ENCODE assay signal across 16 cellular contexts in genomic region chr3:62203152-62203551, GRCh38.
A peak's percentile ranks its signal among the peaks of the same experiment; 100 is the strongest.
DNase-seq lines count a peak whose midpoint lies in the region; ATAC-seq and TF ChIP-seq lines count a peak whose summit lies in the region.
"Had no signal": no experiment of that assay in that cellular context is flagged by ENCODE, and none has a peak within 500 bp of the region (broad histone marks: within the 10 kb centered on the region; RNA-seq: fewer than 3 reads in every experiment).

No MANE protein-coding gene starts in this region.

- H4K8ac ChIP-seq in neuronal stem cell (ENCODE audit: low read depth, low read length), result no peak overlapping the region

- H3K18ac ChIP-seq in neuronal stem cell (ENCODE audit: low read length), result peak overlapping the region; percentile 25

- H3K4me3 Mint-ChIP-seq in stimulated activated naive CD8-positive, alpha-beta T cell treated with anti-CD3 and anti-CD28 coated beads, Interleukin-15, amount 100 ng/mL, for 72 hours, result no peak overlapping the region
- H3K4me3 Mint-ChIP-seq: CD14-positive monocyte; CD4-positive, alpha-beta memory T cell; GM23338 had no signal

- H3K4me3 ChIP-seq in neuronal stem cell (ENCODE audit: low read length in 2 of 2) (no peak overlapping the region), upper lobe of right lung (no peak overlapping the region), MM.1S (ENCODE audit: low read length) (no peak overlapping the region)
- H3K4me3 ChIP-seq: BLaER1, GM23338 had no signal

- no peak overlapping the region for H2BK5ac ChIP-seq in neuronal stem cell (ENCODE audit: low read length)

- no peaks in the 10 kb centered on the region for H3K79me2 ChIP-seq in MM.1S (ENCODE audit: low read length)

- ATAC-seq in stimulated activated naive CD8-positive, alpha-beta T cell treated with anti-CD3 and anti-CD28 coated beads, Interleukin-15, amount 100 ng/mL, for 72 hours, result peak; percentile 28
- ATAC-seq in stimulated activated naive CD8-positive, alpha-beta T cell treated with anti-CD3 and anti-CD28 coated beads, Interleukin-15, Interleukin-2, amounts not matched to agents 100 U/mL and 50 U/mL, for 24 hours, result no peak
- ATAC-seq in upper lobe of right lung (peak; percentile 32), foreskin keratinocyte (no peak)
- ATAC-seq: GM23338, HepG2 had no signal

- H3K36me3 ChIP-seq in neuronal stem cell (replicated peaks in 1 of 2; ENCODE audit: control insufficient read depth in 2 of 2, insufficient read depth in 2 of 2, low read length in 2 of 2), result peaks cover 4 to 9% of the 10 kb centered on the region in 2 donors
- H3K36me3 ChIP-seq in upper lobe of right lung, result peaks cover 10% of the 10 kb centered on the region
- no peaks in the 10 kb centered on the region for H3K36me3 ChIP-seq in MM.1S (replicated peaks; ENCODE audit: insufficient read depth, low read length)

- no peak overlapping the region for H2BK120ac ChIP-seq in neuronal stem cell (ENCODE audit: low read depth, low read length)

- H3K27me3 Mint-ChIP-seq in stimulated activated naive CD8-positive, alpha-beta T cell treated with anti-CD3 and anti-CD28 coated beads, Interleukin-15, amount 100 ng/mL, for 72 hours, result peaks cover 13% of the 10 kb centered on the region

- WGBS in neuronal stem cell (ENCODE audit: extremely low coverage in 2 of 2, insufficient read length in 2 of 2, insufficient replicate concordance in 1 of 2), 2 donors, result no CpG with 5 or more reads among the region's 22 CpGs

- DNase-seq in stimulated activated naive CD8-positive, alpha-beta T cell treated with anti-CD3 and anti-CD28 coated beads, Interleukin-15, amount 100 ng/mL, for 72 hours, result no peak
- DNase-seq in stimulated activated naive CD8-positive, alpha-beta T cell treated with anti-CD3 and anti-CD28 coated beads, Interleukin-15, Interleukin-2, amounts not matched to agents 100 U/mL and 50 U/mL, for 24 hours, result no peak
- DNase-seq in neuronal stem cell (ENCODE audit: low spot score) (no peak), upper lobe of right lung (no peak), MM.1S (no peak), NCI-H187 (lab: John Stamatoyannopoulos, UW) (no peak), foreskin keratinocyte (no peak)
- DNase-seq: 8988T; CD4-positive, alpha-beta memory T cell; DMS153; DMS79; GDM1 had no signal

- H3K23ac ChIP-seq in neuronal stem cell (ENCODE audit: low read depth, low read length, poor library complexity), result no peak overlapping the region

- H3K9me3 ChIP-seq in neuronal stem cell (replicated peaks in 1 of 2; ENCODE audit: control insufficient read depth in 2 of 2, insufficient read depth in 1 of 2, low read depth in 1 of 2, low read length in 2 of 2) (no peaks in the 10 kb centered on the region), upper lobe of right lung (no peaks in the 10 kb centered on the region), MM.1S (replicated peaks; ENCODE audit: insufficient read depth, low read length) (no peaks in the 10 kb centered on the region)
- H3K9me3 ChIP-seq: BLaER1 had no signal

- no peak overlapping the region for H2AFZ ChIP-seq in neuronal stem cell (ENCODE audit: low read length)
- H2AFZ ChIP-seq in MM.1S (ENCODE audit: low read length), result no peak overlapping the region
- H2AFZ ChIP-seq: GM23338 had no signal

- no peak overlapping the region for H3K4ac ChIP-seq in neuronal stem cell (ENCODE audit: low read length)

- peak overlapping the region; percentile 10 for H4K91ac ChIP-seq in neuronal stem cell (ENCODE audit: low read depth, low read length, poor library complexity)

- no peak overlapping the region for H3K9ac ChIP-seq in neuronal stem cell (ENCODE audit: low read depth, low read length, poor library complexity)
- H3K9ac ChIP-seq in MM.1S (ENCODE audit: low read length), result no peak overlapping the region
- H3K9ac ChIP-seq: BLaER1 had no signal

- TF ChIP-seq CTCF in upper lobe of right lung (IDR thresholded peaks at IDR 0.05) (no peak), MM.1S (IDR thresholded peaks at IDR 0.05; ENCODE audit: low read length) (no peak), foreskin keratinocyte (conservative IDR thresholded peaks at IDR 0.05) (no peak)

- H3K4me1 Mint-ChIP-seq in stimulated activated naive CD8-positive, alpha-beta T cell treated with anti-CD3 and anti-CD28 coated beads, Interleukin-15, amount 100 ng/mL, for 72 hours, result no peaks in the 10 kb centered on the region
- H3K4me1 Mint-ChIP-seq: CD14-positive monocyte; CD4-positive, alpha-beta memory T cell had no signal

- no peak overlapping the region for H2BK15ac ChIP-seq in neuronal stem cell (ENCODE audit: low read length)

- no peak overlapping the region for H2AK5ac ChIP-seq in neuronal stem cell (ENCODE audit: low read depth, low read length)

- H3F3A ChIP-seq in MM.1S (ENCODE audit: insufficient read depth, low read length), result no peaks in the 10 kb centered on the region

- intact Hi-C loops in upper lobe of right lung (cut with DNase I), result no loop called here

- H3K27ac Mint-ChIP-seq in stimulated activated naive CD8-positive, alpha-beta T cell treated with anti-CD3 and anti-CD28 coated beads, Interleukin-15, amount 100 ng/mL, for 72 hours, result peak overlapping the region in 1 of 2 donors; percentile 57
- H3K27ac Mint-ChIP-seq: CD14-positive monocyte; CD4-positive, alpha-beta memory T cell; GM23338 had no signal

- H3K4me1 ChIP-seq in neuronal stem cell (ENCODE audit: control insufficient read depth in 2 of 2, insufficient read depth in 1 of 2, low read depth in 1 of 2, low read length in 2 of 2) (no peaks in the 10 kb centered on the region), upper lobe of right lung (no peaks in the 10 kb centered on the region), MM.1S (ENCODE audit: low read length) (no peaks in the 10 kb centered on the region), foreskin keratinocyte (no peaks in the 10 kb centered on the region)
- H3K4me1 ChIP-seq: BLaER1 had no signal

- no peak overlapping the region for H3K4me2 ChIP-seq in neuronal stem cell (ENCODE audit: insufficient read depth, low read length, poor library complexity, severe bottlenecking)
- H3K4me2 ChIP-seq in MM.1S (ENCODE audit: low read depth, low read length), result no peak overlapping the region
- H3K4me2 ChIP-seq: BLaER1, GM23338 had no signal

- no peaks in the 10 kb centered on the region for H4K20me1 ChIP-seq in MM.1S (ENCODE audit: insufficient read depth, low read length)
- H4K20me1 ChIP-seq: BLaER1 had no signal

- no peaks in the 10 kb centered on the region for H3K79me1 ChIP-seq in neuronal stem cell (ENCODE audit: low read depth, low read length)

- no peak overlapping the region for H3K27ac ChIP-seq in neuronal stem cell (replicated peaks; ENCODE audit: low read length)
- no peak overlapping the region for H3K27ac ChIP-seq in upper lobe of right lung
- no peak overlapping the region for H3K27ac ChIP-seq in MM.1S (ENCODE audit: low read length)
- no peak overlapping the region for H3K27ac ChIP-seq in foreskin keratinocyte
- H3K27ac ChIP-seq: BLaER1 had no signal

- no peaks in the 10 kb centered on the region for H3K9me2 ChIP-seq in MM.1S (replicated peaks; ENCODE audit: insufficient read depth, low read length)

- no peak overlapping the region for H3K14ac ChIP-seq in neuronal stem cell (ENCODE audit: low read length)

- no peaks in the 10 kb centered on the region for H3K9me3 Mint-ChIP-seq in stimulated activated naive CD8-positive, alpha-beta T cell treated with anti-CD3 and anti-CD28 coated beads, Interleukin-15, amount 100 ng/mL, for 72 hours
- H3K9me3 Mint-ChIP-seq: CD14-positive monocyte; CD4-positive, alpha-beta memory T cell; GM23338 had no signal

- H3K27me3 ChIP-seq in neuronal stem cell (ENCODE audit: control insufficient read depth in 3 of 3, insufficient read depth in 3 of 3, low read depth in 1 of 3, low read length in 3 of 3) (no peaks in the 10 kb centered on the region), upper lobe of right lung (no peaks in the 10 kb centered on the region), MM.1S (replicated peaks; ENCODE audit: insufficient read depth, low read length) (no peaks in the 10 kb centered on the region), foreskin keratinocyte (no peaks in the 10 kb centered on the region)
- H3K27me3 ChIP-seq: BLaER1 had no signal

- H2BK12ac ChIP-seq in neuronal stem cell (ENCODE audit: low read length), result no peak overlapping the region

Comparison
In these comparisons a context has a peak if more than half of its experiments do, and no peak if none do; other contexts are left out.
1. ATAC-seq: peak in stimulated activated naive CD8-positive, alpha-beta T cell treated with anti-CD3 and anti-CD28 coated beads, Interleukin-15, amount 100 ng/mL, for 72 hours (single experiment) and upper lobe of right lung (single experiment); none in stimulated activated naive CD8-positive, alpha-beta T cell treated with anti-CD3 and anti-CD28 coated beads, Interleukin-15, Interleukin-2, amounts not matched to agents 100 U/mL and 50 U/mL, for 24 hours (single experiment) and foreskin keratinocyte (single experiment).